8 cellular contexts compared by ENCODE assay signal in the genomic region with DNA sequence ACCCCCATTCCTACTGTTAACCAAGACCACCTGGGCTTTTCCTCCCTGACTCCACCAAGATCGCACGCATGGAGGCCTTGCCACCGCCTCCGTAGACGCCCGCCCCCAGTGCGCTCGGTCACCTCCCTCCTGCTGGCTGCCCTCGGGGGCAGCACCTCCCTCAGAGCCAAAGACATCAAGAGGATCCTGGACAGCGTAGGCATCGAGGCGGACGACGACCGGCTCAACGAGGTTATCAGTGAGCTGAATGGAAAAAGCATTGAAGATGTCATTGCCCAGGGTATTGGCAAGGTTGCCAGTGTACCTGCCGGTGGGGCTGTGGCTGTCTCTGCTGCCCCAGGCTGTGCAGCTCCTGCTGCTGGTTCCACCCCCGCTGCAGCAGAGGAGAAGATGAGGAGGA. TPM values are rescaled to one million over a fixed set of nuclear protein-coding genes. Genes with fewer than 3 reads are reported as not detected.
"Had no signal": no experiment of that assay in that cellular context is flagged by ENCODE, and none has a peak within 500 bp of the region (broad histone marks: within the 10 kb centered on the region; RNA-seq: fewer than 3 reads in every experiment).

No MANE protein-coding gene starts in this region.

- H3K4me3 ChIP-seq: GM23338, HAP-1 had no signal

- DNase-seq: HFFc6, KBM-7 had no signal

- H3K27ac ChIP-seq: HL-60 had no signal

- H3K4me2 ChIP-seq: GM23338 had no signal

- H3K9me3 ChIP-seq: HAP-1 had no signal

- H3K36me3 ChIP-seq: HAP-1 had no signal

- H3K4me1 ChIP-seq: HAP-1 had no signal

- H2AFZ ChIP-seq: GM23338 had no signal

RNA-seq across cellular contexts. Expression of gene EFCAB3, which starts 1.2 kb away (rescaled TPM):
- total RNA-seq: GM23338, H1, HFFc6, HT1080 had no signal
- polyA plus RNA-seq: GM23338, H1, IgD-negative memory B cell had no signal
